1 cellular context compared by ENCODE assay signal in genomic region chr2:190881480-190882326, GRCh38.
TF ChIP-seq lines count a peak whose summit lies in the region.

No MANE protein-coding gene starts in this region.

TF ChIP-seq in K562, 482 proteins besides CTCF, POLR2A, EP300 and RAD21 (continued from another document and continues in another):
- 0 out of 4 replicates have a peak, but pooled peaks of 1 of the 2 experiments have one; percentile 23 for TF ChIP-seq ARNT (IDR thresholded peaks at IDR 0.05)
- TF ChIP-seq MAX (CRISPR knock-in tag; IDR thresholded peaks at IDR 0.05): peak; percentile 70
- no peak for TF ChIP-seq NR0B1 (IDR thresholded peaks at IDR 0.05; ENCODE audit: partially characterized antibody)
- peak; percentile 65; the same call in 1 of the 2 replicates for TF ChIP-seq FOXP4 (CRISPR knock-in tag; IDR thresholded peaks at IDR 0.05; ENCODE audit: borderline replicate concordance)
- TF ChIP-seq CAMTA2 (CRISPR knock-in tag; conservative IDR thresholded peaks at IDR 0.05): no peak
- peak; percentile 87 for TF ChIP-seq CREM (IDR thresholded peaks at IDR 0.05; ENCODE audit: low read depth)
- TF ChIP-seq ZNF79 (CRISPR knock-in tag; IDR thresholded peaks at IDR 0.05; ENCODE audit: low read depth): no peak
- no peak for TF ChIP-seq BMI1 (IDR thresholded peaks at IDR 0.05; ENCODE audit: low read length)
- no peak for TF ChIP-seq ZNF764 (CRISPR knock-in tag; IDR thresholded peaks at IDR 0.05; ENCODE audit: low read depth)
- peak; percentile 36; the same call in 1 of the 2 replicates for TF ChIP-seq TOE1 (IDR thresholded peaks at IDR 0.05; ENCODE audit: borderline replicate concordance)
- no peak for TF ChIP-seq TOE1 (CRISPR knock-in tag; IDR thresholded peaks at IDR 0.05; ENCODE audit: borderline replicate concordance, low read depth)
- peak; percentile 88 for TF ChIP-seq EP400 (IDR thresholded peaks at IDR 0.05)
- peak; percentile 78 for TF ChIP-seq USF1 (CRISPR knock-in tag; IDR thresholded peaks at IDR 0.05)
- no peak for TF ChIP-seq PTRF (tag; IDR thresholded peaks at IDR 0.05)
- no peak for TF ChIP-seq MAFK (IDR thresholded peaks at IDR 0.05; ENCODE audit: low read length)
- TF ChIP-seq ZNF184 (CRISPR knock-in tag; IDR thresholded peaks at IDR 0.05): no peak
- peak; percentile 66 for TF ChIP-seq ZFX (CRISPR knock-in tag; IDR thresholded peaks at IDR 0.05)
- TF ChIP-seq MLLT1 (IDR thresholded peaks at IDR 0.05): no peak
- TF ChIP-seq E2F6 (IDR thresholded peaks at IDR 0.05; ENCODE audit: borderline replicate concordance in 1 of 2, extremely low read depth in 1 of 2, insufficient read depth in 1 of 2, insufficient read length in 1 of 2, low read depth in 1 of 2, low read length in 1 of 2, poor library complexity in 1 of 2, severe bottlenecking in 1 of 2): peak in 1 of 2 experiments; percentile 36
- no peak for TF ChIP-seq SFPQ (IDR thresholded peaks at IDR 0.05; ENCODE audit: low read depth, low read length)
- no peak for TF ChIP-seq ZNF609 (CRISPR knock-in tag; IDR thresholded peaks at IDR 0.05; ENCODE audit: borderline replicate concordance)
- TF ChIP-seq U2AF2 (optimal IDR thresholded peaks at IDR 0.05; ENCODE audit: low read depth, low read length): no peak
- no peak for TF ChIP-seq NFE2 (IDR thresholded peaks at IDR 0.05; ENCODE audit: low read depth)
- TF ChIP-seq ATF1 (CRISPR knock-in tag; IDR thresholded peaks at IDR 0.05): no peak
- peak; percentile 92 for TF ChIP-seq ATF1 (tag; IDR thresholded peaks at IDR 0.05)
- TF ChIP-seq GABPB2 (CRISPR knock-in tag; conservative IDR thresholded peaks at IDR 0.05): no peak
- peak; percentile 54 for TF ChIP-seq ELF1 (tag; IDR thresholded peaks at IDR 0.05)
- peak; percentile 97 for TF ChIP-seq MNT (conservative IDR thresholded peaks at IDR 0.05)
- no peak for TF ChIP-seq E2F5 (CRISPR knock-in tag; IDR thresholded peaks at IDR 0.05)
- no peak for TF ChIP-seq MAFF (IDR thresholded peaks at IDR 0.05; ENCODE audit: low read length)
- TF ChIP-seq FOXM1 (IDR thresholded peaks at IDR 0.05; ENCODE audit: low read depth): no peak
- TF ChIP-seq FOXM1 (CRISPR knock-in tag; IDR thresholded peaks at IDR 0.05; ENCODE audit: low read depth): no peak
- TF ChIP-seq ZFP91 (CRISPR knock-in tag; IDR thresholded peaks at IDR 0.05): no peak
- no peak for TF ChIP-seq JUNB (CRISPR knock-in tag; conservative IDR thresholded peaks at IDR 0.05)
- TF ChIP-seq ZBTB11 (CRISPR knock-in tag; IDR thresholded peaks at IDR 0.05): no peak
- 0 out of 2 replicates have a peak, but pooled peaks have one; percentile 7 for TF ChIP-seq GATAD2A (IDR thresholded peaks at IDR 0.05)
- no peak for TF ChIP-seq E2F3 (CRISPR knock-in tag; IDR thresholded peaks at IDR 0.05)
- TF ChIP-seq RBM39 (optimal IDR thresholded peaks at IDR 0.05; ENCODE audit: low read depth, low read length): no peak
- TF ChIP-seq KLF16 (IDR thresholded peaks at IDR 0.05): peak; percentile 31; the same call in 1 of the 2 replicates
